Comparison of ENCODE assay signal across 9 cellular contexts in the genomic region with DNA sequence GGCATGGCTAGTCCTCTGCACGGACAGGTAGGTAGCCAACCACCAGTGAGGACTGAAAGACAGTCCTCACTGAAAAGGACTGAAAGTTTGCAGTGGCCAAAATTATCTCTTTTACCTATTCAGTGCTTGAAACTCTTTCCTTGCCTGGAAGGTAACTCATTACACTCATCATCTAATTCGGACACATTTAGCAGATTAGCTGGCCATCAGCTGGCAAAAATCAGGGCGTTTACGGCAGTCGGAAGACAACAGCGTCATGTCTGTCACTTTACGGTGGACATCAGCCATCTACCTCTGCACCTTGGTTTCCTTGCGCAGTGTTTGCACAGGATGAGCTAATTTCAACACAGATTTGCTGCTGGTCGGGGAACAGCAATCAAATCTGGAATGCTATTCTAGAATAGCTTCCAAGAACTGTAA. TPM values are rescaled to one million over a fixed set of nuclear protein-coding genes. Genes with fewer than 3 reads are reported as not detected.
DNase-seq lines count a peak whose midpoint lies in the region; ATAC-seq and FAIRE-seq lines count a peak whose summit lies in the region.
"Had no signal": no experiment of that assay in that cellular context is flagged by ENCODE, and none has a peak within 500 bp of the region (broad histone marks: within the 10 kb centered on the region; RNA-seq: fewer than 3 reads in every experiment).

No MANE protein-coding gene starts in this region.

- no peak for FAIRE-seq in HTR-8/SVneo (lab: Jason Lieb, UNC)
- FAIRE-seq: A204.1 had no signal

- ATAC-seq in GM21515 (IDR thresholded peaks at IDR 0.05; ENCODE audit: unreplicated experiment), result peak; percentile 25

- H3K27ac ChIP-seq in caudate nucleus (ENCODE audit: low read depth, low read length), result peak overlapping the region; percentile 93

- DNase-seq in DMS 273 (lab: John Stamatoyannopoulos, UW; ENCODE audit: unreplicated experiment) (peak; percentile 66), DMS 273 treated with DMSO at 0.1 percent for 48 hours (lab: John Stamatoyannopoulos, UW) (no peak), HTR-8/SVneo (ENCODE audit: insufficient read length, low spot score) (peak; percentile 51), SK-MEL-5 (ENCODE audit: low read depth, low spot score) (peak; percentile 32), caudate nucleus (lab: John Stamatoyannopoulos, UW) (peak in 19 of 61 donors; percentile 20 to 72 (median 44)), left kidney (ENCODE audit: low read depth, low spot score) (peak; percentile 85)
- DNase-seq in stimulated activated naive CD4-positive, alpha-beta T cell treated with Interleukin-2 at 50 U/mL for 16 hours (lab: John Stamatoyannopoulos, UW), result peak; percentile 41

- in situ Hi-C loops in SK-MEL-5 (cut with HindIII; ENCODE audit: low pct_unique_long_range_greater_than_20kb, low sequenced_read_pairs), result no loop called here

RNA-seq across cellular contexts. Expression of a gene that starts 0.7 kb away (rescaled TPM):
- 62.2 and 63.6 TPM in 2 replicates for total RNA-seq in SK-MEL-5 (2014; rRNA removed; shearing (Covaris generic))
- polyA plus RNA-seq in SK-MEL-5 (2015; cell fraction: cytosol; rRNA removed), result 66.7 and 84.1 TPM in 2 replicates
- 26.3 and 37.7 TPM in 2 replicates for polyA plus RNA-seq in SK-MEL-5 (2015; cell fraction: nucleus; rRNA removed)

RNA-seq across cellular contexts. Expression of a gene that starts 20.2 kb away (rescaled TPM):
- total RNA-seq in SK-MEL-5 (2014; rRNA removed; shearing (Covaris generic)), result 0.29 and 0.40 TPM in 2 replicates
- polyA plus RNA-seq in SK-MEL-5 (2015; cell fraction: cytosol; rRNA removed), result 0.11 TPM in 1 of 2 replicates, not detected in the other
- polyA plus RNA-seq in SK-MEL-5 (2015; cell fraction: nucleus; rRNA removed), result 2.3 and 2.5 TPM in 2 replicates

RNA-seq across cellular contexts. Expression of a gene that starts 54.5 kb away (rescaled TPM):
- total RNA-seq in SK-MEL-5 (2014; rRNA removed; shearing (Covaris generic)), result 0.40 and 0.51 TPM in 2 replicates
- polyA plus RNA-seq in SK-MEL-5 (2015; cell fraction: cytosol; rRNA removed), result 0.04 TPM in 1 of 2 replicates, not detected in the other
- 9.6 and 11.7 TPM in 2 replicates for polyA plus RNA-seq in SK-MEL-5 (2015; cell fraction: nucleus; rRNA removed)
